23 cellular contexts compared by ENCODE assay signal in genomic region chr3:44130249-44130648, GRCh38.
DNase-seq lines count a peak whose midpoint lies in the region; ATAC-seq, FAIRE-seq and TF ChIP-seq lines count a peak whose summit lies in the region.
"Had no signal": no experiment of that assay in that cellular context is flagged by ENCODE, and none has a peak within 500 bp of the region (broad histone marks: within the 10 kb centered on the region; RNA-seq: fewer than 3 reads in every experiment).

No MANE protein-coding gene starts in this region.

- no peak for TF ChIP-seq POLR2A in GM12891 (IDR thresholded peaks at IDR 0.05; ENCODE audit: low read depth, low read length)

- CTCF ChIA-PET in activated CD4-positive, alpha-beta T cell treated with anti-CD3 and anti-CD28 coated beads, Interleukin-2, amount 10 ng/mL, durations not matched to agents 7 days and 5 days (lab: Charles Lee) = interaction anchor here (1.1 to 1.9 kb wide), 2 partner anchors 11 to 16 kb away, joined by 4 to 7 read pairs; no protein-coding TSS in a partner anchor

- peaks cover 30% of the 10 kb centered on the region for H3K27me3 Mint-ChIP-seq in activated CD4-positive, alpha-beta T cell treated with anti-CD3 and anti-CD28 coated beads, Interleukin-2, amount 10 ng/mL, durations not matched to agents 7 days and 5 days

- peaks cover 30% of the 10 kb centered on the region for H3K4me1 Mint-ChIP-seq in activated CD4-positive, alpha-beta T cell treated with anti-CD3 and anti-CD28 coated beads, Interleukin-2, amount 10 ng/mL, durations not matched to agents 7 days and 5 days
- H3K4me1 Mint-ChIP-seq: mesothelial cell of epicardium had no signal

- DNase-seq in activated CD4-positive, alpha-beta T cell treated with anti-CD3 and anti-CD28 coated beads, Interleukin-2, amount 10 ng/mL, durations not matched to agents 7 days and 5 days = peak; percentile 19
- DNase-seq in activated CD4-positive, alpha-beta T cell treated with anti-CD3 and anti-CD28 coated beads for 48 hours = no peak
- DNase-seq in GM12891 (ENCODE audit: insufficient read length, low spot score) = no peak
- peak; percentile 69 for DNase-seq in RPMI8226
- DNase-seq in anterior cingulate cortex (lab: John Stamatoyannopoulos, UW) = no peak
- DNase-seq in AG08396 (ENCODE audit: low spot score) = no peak
- no peak for DNase-seq in inferior parietal cortex (ENCODE audit: extremely low spot score)
- DNase-seq: activated CD4-positive, CD25-positive, alpha-beta regulatory T cell treated with anti-CD3 and anti-CD28 coated beads, Interleukin-2, amount 50 U/mL, for 72 hours; effector CD4-positive, alpha-beta T cell; H7; NCI-H2029 treated with DMSO at 0.1 percent for 48 hours; NCI-H526 treated with DMSO at 0.1 percent for 48 hours; SHP77 treated with DMSO at 0.1 percent for 48 hours; small intestine; stimulated activated naive B cell treated with anti-CD40 and anti-IgM and Interleukin-4, amounts not matched to agents 10 μg/mL and 1 μg/mL and 100 μg/mL, for 72 hours had no signal

- peak; percentile 26 for FAIRE-seq in GM12891 (lab: Jason Lieb, UNC)
- FAIRE-seq: colon, G401.6, small intestine had no signal

- H3K9me3 Mint-ChIP-seq in activated CD4-positive, alpha-beta T cell treated with anti-CD3 and anti-CD28 coated beads, Interleukin-2, amount 10 ng/mL, durations not matched to agents 7 days and 5 days = no peaks in the 10 kb centered on the region
- H3K9me3 Mint-ChIP-seq: activated naive CD4-positive, alpha-beta T cell treated with anti-CD3 and anti-CD28 coated beads, Interleukin-2, amount 50 U/mL, for 24 hours; activated T-helper 1 cell treated with anti-CD3 and anti-CD28 coated beads, Interleukin-12 subunit alpha, Interleukin-12 subunit beta, Interleukin-2, Interleukin-4 antibody, amounts not matched to agents 30 ng/mL and 10 ng/mL and 1 ng/mL, durations not matched to agents 14 hours and 24 hours and 36 hours; IgD-negative memory B cell; stimulated activated naive B cell treated with anti-CD40 and anti-IgM and Interleukin-4, amounts not matched to agents 10 μg/mL and 1 μg/mL and 100 μg/mL, for 72 hours had no signal

- H3K27ac Mint-ChIP-seq in activated CD4-positive, alpha-beta T cell treated with anti-CD3 and anti-CD28 coated beads, Interleukin-2, amount 10 ng/mL, durations not matched to agents 7 days and 5 days = no peak overlapping the region
- H3K27ac Mint-ChIP-seq: activated naive CD4-positive, alpha-beta T cell treated with anti-CD3 and anti-CD28 coated beads, Interleukin-2, amount 50 U/mL, for 24 hours; activated T-helper 1 cell treated with anti-CD3 and anti-CD28 coated beads, Interleukin-12 subunit alpha, Interleukin-12 subunit beta, Interleukin-2, Interleukin-4 antibody, amounts not matched to agents 30 ng/mL and 10 ng/mL and 1 ng/mL, durations not matched to agents 14 hours and 24 hours and 36 hours; IgD-negative memory B cell; mesothelial cell of epicardium; stimulated activated naive B cell treated with anti-CD40 and anti-IgM and Interleukin-4, amounts not matched to agents 10 μg/mL and 1 μg/mL and 100 μg/mL, for 72 hours had no signal

- H3K4me3 Mint-ChIP-seq in activated CD4-positive, alpha-beta T cell treated with anti-CD3 and anti-CD28 coated beads, Interleukin-2, amount 10 ng/mL, durations not matched to agents 7 days and 5 days = no peak overlapping the region
- H3K4me3 Mint-ChIP-seq: activated naive CD4-positive, alpha-beta T cell treated with anti-CD3 and anti-CD28 coated beads, Interleukin-2, amount 50 U/mL, for 24 hours; activated T-helper 1 cell treated with anti-CD3 and anti-CD28 coated beads, Interleukin-12 subunit alpha, Interleukin-12 subunit beta, Interleukin-2, Interleukin-4 antibody, amounts not matched to agents 30 ng/mL and 10 ng/mL and 1 ng/mL, durations not matched to agents 14 hours and 24 hours and 36 hours; IgD-negative memory B cell; mesothelial cell of epicardium; stimulated activated naive B cell treated with anti-CD40 and anti-IgM and Interleukin-4, amounts not matched to agents 10 μg/mL and 1 μg/mL and 100 μg/mL, for 72 hours had no signal

- ATAC-seq in HG02678 (IDR thresholded peaks at IDR 0.05; ENCODE audit: unreplicated experiment) = peak; percentile 62
- ATAC-seq: gastroesophageal sphincter had no signal

- POLR2A ChIA-PET in activated CD4-positive, alpha-beta T cell treated with anti-CD3 and anti-CD28 coated beads, Interleukin-2, amount 10 ng/mL, durations not matched to agents 7 days and 5 days (lab: Charles Lee) = no interaction called here

- H3K36me3 Mint-ChIP-seq in activated CD4-positive, alpha-beta T cell treated with anti-CD3 and anti-CD28 coated beads, Interleukin-2, amount 10 ng/mL, durations not matched to agents 7 days and 5 days (ENCODE audit: low read depth) = no peaks in the 10 kb centered on the region
- H3K36me3 Mint-ChIP-seq: activated naive CD4-positive, alpha-beta T cell treated with anti-CD3 and anti-CD28 coated beads, Interleukin-2, amount 50 U/mL, for 24 hours; IgD-negative memory B cell; mesothelial cell of epicardium; stimulated activated naive B cell treated with anti-CD40 and anti-IgM and Interleukin-4, amounts not matched to agents 10 μg/mL and 1 μg/mL and 100 μg/mL, for 72 hours had no signal

TF ChIP-seq in GM12891, 5 proteins besides CTCF, POLR2A, EP300 and RAD21:
- peak; percentile 33; the same call in 1 of the 2 replicates for TF ChIP-seq SPI1 (IDR thresholded peaks at IDR 0.05; ENCODE audit: low read depth, low read length)
- no peak for TF ChIP-seq TAF1 (IDR thresholded peaks at IDR 0.05; ENCODE audit: low read depth, low read length)

Comparison
In these comparisons a context has a peak if more than half of its experiments do, and no peak if none do; other contexts are left out.
1. DNase-seq: peak in activated CD4-positive, alpha-beta T cell treated with anti-CD3 and anti-CD28 coated beads, Interleukin-2, amount 10 ng/mL, durations not matched to agents 7 days and 5 days (single experiment) and RPMI8226 (single experiment); none in activated CD4-positive, alpha-beta T cell treated with anti-CD3 and anti-CD28 coated beads for 48 hours (single experiment), GM12891 (single experiment), anterior cingulate cortex (0 of 58), AG08396 (single experiment) and inferior parietal cortex (single experiment).